Comparison of ENCODE assay signal across 14 cellular contexts in the genomic region with DNA sequence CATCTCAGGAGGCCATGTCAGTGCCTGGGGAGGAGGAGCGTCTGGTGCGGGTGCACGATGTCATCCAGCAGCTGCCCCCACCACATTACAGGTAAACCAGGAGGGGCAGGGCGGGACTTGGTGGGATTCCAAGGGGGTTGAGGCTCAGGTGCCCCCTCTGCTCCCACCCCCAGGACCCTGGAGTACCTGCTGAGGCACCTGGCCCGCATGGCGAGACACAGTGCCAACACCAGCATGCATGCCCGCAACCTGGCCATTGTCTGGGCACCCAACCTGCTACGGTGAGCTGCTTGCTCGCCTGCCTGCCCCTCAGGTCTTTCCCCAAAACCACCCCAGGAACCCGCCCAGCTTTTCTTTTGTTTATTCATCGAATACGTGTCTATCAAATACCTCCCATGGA. TPM values are rescaled to one million over a fixed set of nuclear protein-coding genes. Genes with fewer than 3 reads are reported as not detected.
DNase-seq lines count a peak whose midpoint lies in the region; ATAC-seq and TF ChIP-seq lines count a peak whose summit lies in the region.
"Had no signal": no experiment of that assay in that cellular context is flagged by ENCODE, and none has a peak within 500 bp of the region (broad histone marks: within the 10 kb centered on the region; RNA-seq: fewer than 3 reads in every experiment).

No MANE protein-coding gene starts in this region.

- H3K27ac ChIP-seq in BLaER1 treated with 17β-estradiol and CSF1 and Interleukin-3, amounts not matched to agents 10 nM and 100 nM = peak overlapping the region in 2 of 11 experiments; percentile 30 to 35; a peak in 2 of 22 replicates
- H3K27ac ChIP-seq in OCI-LY3 (ENCODE audit: low read length) = no peak overlapping the region
- H3K27ac ChIP-seq: A549, GM23248 had no signal

- peaks cover 20% of the 10 kb centered on the region for H3K27me3 Mint-ChIP-seq in endothelial cell (ENCODE audit: unreplicated experiment)
- H3K27me3 Mint-ChIP-seq in natural killer cell (ENCODE audit: low read depth in 2 of 2) = no peaks in the 10 kb centered on the region

- H3K4me1 ChIP-seq in BLaER1 treated with 17β-estradiol and CSF1 and Interleukin-3, amounts not matched to agents 10 nM and 100 nM = peaks cover 0 to 41% (median 24%) of the 10 kb centered on the region in 10 experiments; a peak in 14 of 20 replicates
- peaks cover 25% of the 10 kb centered on the region for H3K4me1 ChIP-seq in OCI-LY3 (ENCODE audit: low read length)
- H3K4me1 ChIP-seq: A549 had no signal

- no peak for ATAC-seq in stimulated activated effector memory CD8-positive, alpha-beta T cell treated with anti-CD3 and anti-CD28 coated beads, Interleukin-12 subunit alpha, Interleukin-12 subunit beta, amount 100 ng/mL, for 72 hours
- ATAC-seq in natural killer cell = no peak
- ATAC-seq in HG03097 (IDR thresholded peaks at IDR 0.05; ENCODE audit: low FRiP score, unreplicated experiment) = no peak
- ATAC-seq: CD8-positive, alpha-beta T cell; HCT116 had no signal

- H4K20me1 ChIP-seq in BLaER1 treated with 17β-estradiol and CSF1 and Interleukin-3, amounts not matched to agents 10 nM and 100 nM = peaks cover 0 to 35% (median 0%) of the 10 kb centered on the region in 11 experiments; a peak in 7 of 22 replicates
- H4K20me1 ChIP-seq in OCI-LY3 (ENCODE audit: insufficient read depth, low read length) = no peaks in the 10 kb centered on the region

- H2AFZ ChIP-seq in OCI-LY3 (ENCODE audit: low read depth, low read length) = no peak overlapping the region
- H2AFZ ChIP-seq: GM23248 had no signal

- no peak overlapping the region for H3K4me3 ChIP-seq in BLaER1 treated with 17β-estradiol and CSF1 and Interleukin-3, amounts not matched to agents 10 nM and 100 nM
- H3K4me3 ChIP-seq in OCI-LY3 (ENCODE audit: low read length) = no peak overlapping the region
- H3K4me3 ChIP-seq: A549, GM23248, K562 had no signal

- DNase-seq in endothelial cell (ENCODE audit: low spot score) = no peak
- DNase-seq in stimulated activated effector memory CD8-positive, alpha-beta T cell treated with anti-CD3 and anti-CD28 coated beads, Interleukin-12 subunit alpha, Interleukin-12 subunit beta, amount 100 ng/mL, for 72 hours (ENCODE audit: low spot score in 2 of 2) = no peak
- no peak for DNase-seq in COR-L47 (lab: John Stamatoyannopoulos, UW)
- no peak for DNase-seq in natural killer cell
- DNase-seq: AML-193; CD8-positive, alpha-beta T cell; GM23248; IMR-90 had no signal

- peaks cover 3 to 92% (median 84%) of the 10 kb centered on the region in 11 experiments; a peak in 21 of 22 replicates for H3K36me3 ChIP-seq in BLaER1 treated with 17β-estradiol and CSF1 and Interleukin-3, amounts not matched to agents 10 nM and 100 nM
- no peaks in the 10 kb centered on the region for H3K36me3 ChIP-seq in OCI-LY3 (replicated peaks; ENCODE audit: low read depth, low read length)

- H3K4me3 Mint-ChIP-seq in endothelial cell (ENCODE audit: unreplicated experiment) (no peak overlapping the region), natural killer cell (no peak overlapping the region)
- no peak overlapping the region for H3K4me3 Mint-ChIP-seq in stimulated activated effector memory CD8-positive, alpha-beta T cell treated with anti-CD3 and anti-CD28 coated beads, Interleukin-12 subunit alpha, Interleukin-12 subunit beta, amount 100 ng/mL, for 72 hours
- H3K4me3 Mint-ChIP-seq: CD8-positive, alpha-beta T cell had no signal

- no peaks in the 10 kb centered on the region for H3K27me3 ChIP-seq in BLaER1 treated with 17β-estradiol and CSF1 and Interleukin-3, amounts not matched to agents 10 nM and 100 nM
- no peaks in the 10 kb centered on the region for H3K27me3 ChIP-seq in OCI-LY3 (ENCODE audit: low read depth, low read length)

- peak overlapping the region; percentile 13 for H3K27ac Mint-ChIP-seq in endothelial cell (ENCODE audit: unreplicated experiment)
- H3K27ac Mint-ChIP-seq in stimulated activated effector memory CD8-positive, alpha-beta T cell treated with anti-CD3 and anti-CD28 coated beads, Interleukin-12 subunit alpha, Interleukin-12 subunit beta, amount 100 ng/mL, for 72 hours = peak overlapping the region; percentile 5
- no peak overlapping the region for H3K27ac Mint-ChIP-seq in natural killer cell
- H3K27ac Mint-ChIP-seq: CD8-positive, alpha-beta T cell had no signal

- no peaks in the 10 kb centered on the region for H3K9me3 ChIP-seq in BLaER1 treated with 17β-estradiol and CSF1 and Interleukin-3, amounts not matched to agents 10 nM and 100 nM (replicated peaks in 1 of 11)
- no peaks in the 10 kb centered on the region for H3K9me3 ChIP-seq in OCI-LY3 (ENCODE audit: insufficient read depth, low read length)
- H3K9me3 ChIP-seq: A549 had no signal

- intact Hi-C loops in natural killer cell (cut with micrococcal nuclease) = no loop called here

- H3K4me1 Mint-ChIP-seq in endothelial cell (ENCODE audit: unreplicated experiment) = peaks cover 4% of the 10 kb centered on the region
- peaks cover 8% of the 10 kb centered on the region for H3K4me1 Mint-ChIP-seq in stimulated activated effector memory CD8-positive, alpha-beta T cell treated with anti-CD3 and anti-CD28 coated beads, Interleukin-12 subunit alpha, Interleukin-12 subunit beta, amount 100 ng/mL, for 72 hours
- H3K4me1 Mint-ChIP-seq in natural killer cell = peaks cover 7 to 10% of the 10 kb centered on the region in 2 donors

- peak overlapping the region in 5 of 11 experiments; percentile 23 to 54 (median 44); a peak in 8 of 22 replicates for H3K9ac ChIP-seq in BLaER1 treated with 17β-estradiol and CSF1 and Interleukin-3, amounts not matched to agents 10 nM and 100 nM
- no peak overlapping the region for H3K9ac ChIP-seq in OCI-LY3 (ENCODE audit: low read length)
- H3K9ac ChIP-seq: GM23248 had no signal

- H3K4me2 ChIP-seq in BLaER1 treated with 17β-estradiol and CSF1 and Interleukin-3, amounts not matched to agents 10 nM and 100 nM = peak overlapping the region in 8 of 11 experiments; percentile 7 to 59 (median 45); a peak in 12 of 22 replicates
- peak overlapping the region; percentile 27; the same call in 1 of the 2 replicates for H3K4me2 ChIP-seq in OCI-LY3 (ENCODE audit: low read length)
- H3K4me2 ChIP-seq: A549 had no signal

- TF ChIP-seq CTCF in OCI-LY3 (IDR thresholded peaks at IDR 0.05; ENCODE audit: low read depth, low read length) (no peak), endothelial cell (IDR thresholded peaks at IDR 0.05; ENCODE audit: unreplicated experiment) (no peak), natural killer cell (IDR thresholded peaks at IDR 0.05) (no peak)

- no peaks in the 10 kb centered on the region for H3K9me3 Mint-ChIP-seq in endothelial cell (ENCODE audit: unreplicated experiment)
- no peaks in the 10 kb centered on the region for H3K9me3 Mint-ChIP-seq in stimulated activated effector memory CD8-positive, alpha-beta T cell treated with anti-CD3 and anti-CD28 coated beads, Interleukin-12 subunit alpha, Interleukin-12 subunit beta, amount 100 ng/mL, for 72 hours
- H3K9me3 Mint-ChIP-seq in natural killer cell = no peaks in the 10 kb centered on the region
- H3K9me3 Mint-ChIP-seq: CD8-positive, alpha-beta T cell had no signal

- H3K36me3 Mint-ChIP-seq in endothelial cell (ENCODE audit: low read depth, unreplicated experiment) = peaks cover 7% of the 10 kb centered on the region
- H3K36me3 Mint-ChIP-seq in stimulated activated effector memory CD8-positive, alpha-beta T cell treated with anti-CD3 and anti-CD28 coated beads, Interleukin-12 subunit alpha, Interleukin-12 subunit beta, amount 100 ng/mL, for 72 hours = peaks cover 13% of the 10 kb centered on the region
- H3K36me3 Mint-ChIP-seq in natural killer cell = no peaks in the 10 kb centered on the region

- H3K79me2 ChIP-seq in OCI-LY3 (ENCODE audit: low read length) = no peaks in the 10 kb centered on the region

RNA-seq across cellular contexts. Expression of a gene that starts 7.2 kb away (rescaled TPM):
- total RNA-seq in endothelial cell (ENCODE audit: unreplicated experiment) (8.5 TPM), natural killer cell (10 to 100 TPM; 34.4 to 39.3 (median 37.5) TPM)

RNA-seq across cellular contexts. Expression of a gene that starts 24.6 kb away (rescaled TPM):
- total RNA-seq in endothelial cell (ENCODE audit: unreplicated experiment) (15.0 TPM), natural killer cell (10 to 100 TPM; 33.1 to 40.2 (median 35.9) TPM)

RNA-seq across cellular contexts. Expression of a gene that starts 25.8 kb away (rescaled TPM):
- total RNA-seq in endothelial cell (ENCODE audit: unreplicated experiment) (not detected), natural killer cell (not detected)
- total RNA-seq: CD8-positive, alpha-beta T cell had no signal

RNA-seq across cellular contexts. Expression of a gene that starts 30.1 kb away (rescaled TPM):
- total RNA-seq in endothelial cell (ENCODE audit: unreplicated experiment) (not detected), natural killer cell (not detected)
- total RNA-seq: CD8-positive, alpha-beta T cell; GM23248; IMR-90; K562 had no signal

RNA-seq across cellular contexts. Expression of a gene that starts 34.2 kb away (rescaled TPM):
- total RNA-seq in endothelial cell (ENCODE audit: unreplicated experiment) (9.0 TPM), natural killer cell (10 to 100 TPM; 16.7 to 22.1 (median 18.2) TPM)

Comparison
In these comparisons a context has a peak if more than half of its experiments do, and no peak if none do; other contexts are left out.
1. H3K27ac Mint-ChIP-seq: peak in endothelial cell (single experiment) and stimulated activated effector memory CD8-positive, alpha-beta T cell treated with anti-CD3 and anti-CD28 coated beads, Interleukin-12 subunit alpha, Interleukin-12 subunit beta, amount 100 ng/mL, for 72 hours (single experiment); none in natural killer cell (0 of 2).